Comparison of ENCODE assay signal across 24 cellular contexts in the genomic region with DNA sequence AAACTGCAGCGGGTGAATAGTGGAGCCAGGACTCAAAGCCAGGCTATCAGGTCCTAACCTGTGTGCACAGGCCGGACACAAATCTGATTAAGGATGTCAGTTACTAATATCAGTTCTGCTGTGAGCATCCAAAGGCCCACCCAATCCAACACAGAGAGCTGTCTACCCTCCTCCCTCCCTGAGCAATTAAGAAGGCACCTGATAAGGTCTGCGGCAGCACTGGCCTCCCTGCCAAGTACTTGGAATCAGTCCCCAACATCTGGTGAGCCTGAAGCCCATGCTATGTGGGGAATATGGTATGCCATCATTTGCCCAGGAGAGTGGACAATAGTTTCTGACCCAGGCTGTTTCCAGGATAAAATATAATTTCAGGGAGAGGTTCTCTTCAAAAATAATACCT. TPM values are rescaled to one million over a fixed set of nuclear protein-coding genes. Genes with fewer than 3 reads are reported as not detected.
"Had no signal": no experiment of that assay in that cellular context is flagged by ENCODE, and none has a peak within 500 bp of the region (broad histone marks: within the 10 kb centered on the region; RNA-seq: fewer than 3 reads in every experiment).

No MANE protein-coding gene starts in this region.

- H3K9me3 Mint-ChIP-seq: activated CD8-positive, alpha-beta T cell treated with anti-CD3 and anti-CD28 coated beads for 36 hours; activated naive CD4-positive, alpha-beta T cell treated with anti-CD3 and anti-CD28 coated beads, Interleukin-2, amount 50 U/mL, for 24 hours; activated T-cell treated with anti-CD3 and anti-CD28 coated beads, Interleukin-2, amount 50 U/mL, for 72 hours; activated T-helper 2 cell treated with anti-CD3 and anti-CD28 coated beads, Interferon-gamma antibody, Interleukin-2, Interleukin-4, amounts not matched to agents 10 μg/mL and 5 μg/mL and 100 μg/mL, durations not matched to agents 14 hours and 24 hours and 36 hours had no signal

- H3K36me3 Mint-ChIP-seq: activated naive CD4-positive, alpha-beta T cell treated with anti-CD3 and anti-CD28 coated beads, Interleukin-2, amount 50 U/mL, for 24 hours had no signal

- H3K27me3 Mint-ChIP-seq: activated CD8-positive, alpha-beta T cell treated with anti-CD3 and anti-CD28 coated beads for 36 hours; activated naive CD4-positive, alpha-beta T cell treated with anti-CD3 and anti-CD28 coated beads, Interleukin-2, amount 50 U/mL, for 24 hours; T-helper 17 cell had no signal

- ATAC-seq: activated CD4-positive, CD25-positive, alpha-beta regulatory T cell treated with anti-CD3 and anti-CD28 coated beads, Interleukin-2, amount 50 U/mL, for 24 hours; activated CD8-positive, alpha-beta T cell treated with anti-CD3 and anti-CD28 coated beads for 36 hours; activated T-cell treated with anti-CD3 and anti-CD28 coated beads, Interleukin-2, amount 50 U/mL, for 72 hours; T-helper 17 cell had no signal

- H3K36me3 ChIP-seq: breast epithelium, MG63, Peyer's patch, SJCRH30 had no signal

- H3K4me3 ChIP-seq: breast epithelium, MG63, SJCRH30 had no signal

- H3K27ac Mint-ChIP-seq: activated CD8-positive, alpha-beta T cell treated with anti-CD3 and anti-CD28 coated beads for 36 hours; activated naive CD4-positive, alpha-beta T cell treated with anti-CD3 and anti-CD28 coated beads, Interleukin-2, amount 50 U/mL, for 24 hours; activated T-cell treated with anti-CD3 and anti-CD28 coated beads, Interleukin-2, amount 50 U/mL, for 72 hours; activated T-helper 2 cell treated with anti-CD3 and anti-CD28 coated beads, Interferon-gamma antibody, Interleukin-2, Interleukin-4, amounts not matched to agents 10 μg/mL and 5 μg/mL and 100 μg/mL, durations not matched to agents 14 hours and 24 hours and 36 hours had no signal

- DNase-seq: activated CD4-positive, alpha-beta T cell treated with anti-CD3 and anti-CD28 coated beads for 4 hours; activated CD8-positive, alpha-beta memory T cell treated with anti-CD3 and anti-CD28 coated beads, Interleukin-2, amount 50 U/mL, for 4 hours; activated CD8-positive, alpha-beta T cell treated with anti-CD3 and anti-CD28 coated beads for 36 hours; activated gamma-delta T cell treated with Interleukin-2 at 50 U/mL for 16 hours; activated T-cell treated with anti-CD3 and anti-CD28 coated beads, Interleukin-2, amount 50 U/mL, for 72 hours; aorta; central memory CD4-positive, alpha-beta T cell; MG63; NCI-H1105; NCI-H1436; NCI-H187; NCI-H2081; NCI-H446; NCI-H524; Peyer's patch; Right ventricle myocardium superior; SJCRH30; T-helper 17 cell; T-helper 9 cell had no signal

- H3K4me3 Mint-ChIP-seq: activated CD8-positive, alpha-beta T cell treated with anti-CD3 and anti-CD28 coated beads for 36 hours; activated naive CD4-positive, alpha-beta T cell treated with anti-CD3 and anti-CD28 coated beads, Interleukin-2, amount 50 U/mL, for 24 hours; activated T-cell treated with anti-CD3 and anti-CD28 coated beads, Interleukin-2, amount 50 U/mL, for 72 hours; T-helper 17 cell had no signal

- H3K27ac ChIP-seq: breast epithelium, Peyer's patch, RWPE1, SJCRH30 had no signal

- H3K27me3 ChIP-seq: breast epithelium, MG63, Peyer's patch, SJCRH30 had no signal

- H3K9me3 ChIP-seq: breast epithelium, MG63, Peyer's patch, SJCRH30 had no signal

RNA-seq across cellular contexts. Expression of a gene that starts 44.3 kb away (rescaled TPM):
- polyA plus RNA-seq: aorta had no signal
